Comparison of ENCODE assay signal across 26 cellular contexts in genomic region chr9:68847765-68848164, GRCh38.
DNase-seq lines count a peak whose midpoint lies in the region; ATAC-seq and TF ChIP-seq lines count a peak whose summit lies in the region.
"Had no signal": no experiment of that assay in that cellular context is flagged by ENCODE, and none has a peak within 500 bp of the region (broad histone marks: within the 10 kb centered on the region; RNA-seq: fewer than 3 reads in every experiment).

No MANE protein-coding gene starts in this region.

- H3K27me3 Mint-ChIP-seq in neural progenitor cell (ENCODE audit: insufficient read depth, low read depth) = peaks cover 3% of the 10 kb centered on the region
- H3K27me3 Mint-ChIP-seq: B cell had no signal

- H3F3A ChIP-seq in neural progenitor cell (ENCODE audit: low read depth) = no peaks in the 10 kb centered on the region

- H4K20me1 ChIP-seq in neural progenitor cell (ENCODE audit: low read depth) = no peaks in the 10 kb centered on the region

- H3K4me3 ChIP-seq in GM06990 (replicated peaks; ENCODE audit: low read depth, low read length) (no peak overlapping the region), MG63 (no peak overlapping the region), foreskin fibroblast (ENCODE audit: low read depth in 1 of 2, low read length in 2 of 2) (no peak overlapping the region), neural progenitor cell (no peak overlapping the region)
- H3K4me3 ChIP-seq: esophagus squamous epithelium, lower lobe of right lung, pancreas had no signal

- peaks cover 3% of the 10 kb centered on the region for H3K4me1 Mint-ChIP-seq in neural progenitor cell

- H3K27ac ChIP-seq in neural progenitor cell = no peak overlapping the region
- H3K27ac ChIP-seq: 22Rv1, esophagus squamous epithelium, lower lobe of right lung, pancreas had no signal

- H3K36me3 ChIP-seq in GM06990 (ENCODE audit: control insufficient read depth, insufficient read depth, low read length) (no peaks in the 10 kb centered on the region), MG63 (no peaks in the 10 kb centered on the region), neural progenitor cell (no peaks in the 10 kb centered on the region)
- H3K36me3 ChIP-seq: esophagus squamous epithelium, lower lobe of right lung, pancreas had no signal

- H3K9me3 ChIP-seq in MG63 (no peaks in the 10 kb centered on the region), neural progenitor cell (ENCODE audit: low read depth) (no peaks in the 10 kb centered on the region)
- H3K9me3 ChIP-seq: Caco-2, esophagus squamous epithelium, lower lobe of right lung, pancreas had no signal

- no peak for TF ChIP-seq CTCF in GM06990 (IDR thresholded peaks at IDR 0.05; ENCODE audit: insufficient read depth, low read length, poor library complexity, severe bottlenecking)
- TF ChIP-seq CTCF in foreskin fibroblast (IDR thresholded peaks at IDR 0.05; ENCODE audit: low read depth, low read length) = no peak
- no peak for TF ChIP-seq CTCF in neural progenitor cell (IDR thresholded peaks at IDR 0.05)

- no peak overlapping the region for H3K9ac ChIP-seq in neural progenitor cell

- ATAC-seq in GM19351 (IDR thresholded peaks at IDR 0.05; ENCODE audit: unreplicated experiment) (peak; percentile 85), HG02588 (IDR thresholded peaks at IDR 0.05; ENCODE audit: unreplicated experiment) (peak; percentile 53), HG03342 (IDR thresholded peaks at IDR 0.05; ENCODE audit: unreplicated experiment) (peak; percentile 50)
- ATAC-seq: lower lobe of right lung, pancreas, T-cell had no signal

- H3K4me3 Mint-ChIP-seq in neural progenitor cell = no peak overlapping the region
- H3K4me3 Mint-ChIP-seq: B cell, T-cell had no signal

- H3K27ac Mint-ChIP-seq in neural progenitor cell = no peak overlapping the region
- H3K27ac Mint-ChIP-seq: B cell, T-cell had no signal

- no peaks in the 10 kb centered on the region for H3K27me3 ChIP-seq in GM06990 (replicated peaks; ENCODE audit: control insufficient read depth, insufficient read depth, low read length)
- H3K27me3 ChIP-seq in MG63 = no peaks in the 10 kb centered on the region
- H3K27me3 ChIP-seq in neural progenitor cell = no peaks in the 10 kb centered on the region
- H3K27me3 ChIP-seq: esophagus squamous epithelium, pancreas had no signal

- H3K4me1 ChIP-seq in neural progenitor cell = no peaks in the 10 kb centered on the region
- H3K4me1 ChIP-seq: Caco-2, esophagus squamous epithelium, pancreas had no signal

- peaks cover 9% of the 10 kb centered on the region for H3K36me3 Mint-ChIP-seq in neural progenitor cell
- H3K36me3 Mint-ChIP-seq: T-cell had no signal

- H2AFZ ChIP-seq in neural progenitor cell (replicated peaks) = no peak overlapping the region

- H3K79me2 ChIP-seq in neural progenitor cell (ENCODE audit: low read depth) = no peaks in the 10 kb centered on the region

- DNase-seq in GM06990 (ENCODE audit: extremely low read depth, insufficient read length) (peak; percentile 22), GM19238 (ENCODE audit: insufficient read length, low spot score) (no peak), MG63 (no peak), foreskin fibroblast (no peak), neural progenitor cell (ENCODE audit: low spot score) (no peak)
- DNase-seq: activated CD4-positive, alpha-beta T cell treated with anti-CD3 and anti-CD28 coated beads, Interleukin-2, amount 50 U/mL, for 1 hour; activated CD8-positive, alpha-beta memory T cell treated with anti-CD3 and anti-CD28 coated beads, Interleukin-2, amount 50 U/mL, for 48 hours; activated naive CD4-positive, alpha-beta T cell; aorta; Caco-2; effector memory CD4-positive, alpha-beta T cell; EL; esophagus squamous epithelium; Kasumi-1; lower lobe of right lung; NCI-H1417 treated with DMSO at 0.1 percent for 48 hours; NCI-H2171; NCI-H748 treated with DMSO at 0.1 percent for 48 hours; pancreas; SHP77 treated with DMSO at 0.1 percent for 48 hours; T-cell had no signal

- no peaks in the 10 kb centered on the region for H3K9me3 Mint-ChIP-seq in neural progenitor cell

- no peak overlapping the region for H3K4me2 ChIP-seq in neural progenitor cell
